Comparison of ENCODE assay signal across 14 cellular contexts in genomic region chr7:118053353-118053752, GRCh38.
DNase-seq lines count a peak whose midpoint lies in the region; ATAC-seq and TF ChIP-seq lines count a peak whose summit lies in the region.
"Had no signal": no experiment of that assay in that cellular context is flagged by ENCODE, and none has a peak within 500 bp of the region (broad histone marks: within the 10 kb centered on the region; RNA-seq: fewer than 3 reads in every experiment).

No MANE protein-coding gene starts in this region.

- POLR2A ChIA-PET in PC-3 (lab: Charles Lee; ENCODE audit: unreplicated experiment) (no interaction called here), T-cell (lab: Charles Lee) (no interaction called here)

- TF ChIP-seq CTCF in Calu3 (IDR thresholded peaks at IDR 0.05; ENCODE audit: unreplicated experiment) (no peak), PC-3 (conservative IDR thresholded peaks at IDR 0.05; ENCODE audit: low read depth, low read length) (no peak)

- peak; percentile 15 for DNase-seq in Calu3
- peak; percentile 33 for DNase-seq in NCI-H1092 treated with DMSO at 0.1 percent for 48 hours (lab: John Stamatoyannopoulos, UW)
- peak; percentile 11 for DNase-seq in PC-3
- peak; percentile 33 for DNase-seq in mucosa of gallbladder (ENCODE audit: low spot score)
- DNase-seq in T-cell, result no peak
- DNase-seq: CD8-positive, alpha-beta memory T cell; NCI-H187 treated with DMSO at 0.1 percent for 48 hours; NCI-H526 treated with DMSO at 0.1 percent for 48 hours; SHP77; T-helper 2 cell had no signal

- no peak overlapping the region for H3K27ac Mint-ChIP-seq in Calu3 (ENCODE audit: unreplicated experiment)
- no peak overlapping the region for H3K27ac Mint-ChIP-seq in T-cell
- H3K27ac Mint-ChIP-seq: CD8-positive, alpha-beta memory T cell had no signal

- H3K9me3 ChIP-seq in PC-3 (ENCODE audit: low read length), result no peaks in the 10 kb centered on the region
- H3K9me3 ChIP-seq: HAP-1 had no signal

- H3K9me2 ChIP-seq in PC-3 (replicated peaks; ENCODE audit: low read length), result no peaks in the 10 kb centered on the region

- no peak overlapping the region for H3K4me3 ChIP-seq in PC-3 (ENCODE audit: low read length)
- H3K4me3 ChIP-seq: HAP-1 had no signal

- H3K4me1 ChIP-seq in PC-3 (ENCODE audit: insufficient read depth, low read length), result no peaks in the 10 kb centered on the region
- H3K4me1 ChIP-seq: HAP-1 had no signal

- CTCF ChIA-PET in Calu3 (lab: Charles Lee), result no interaction called here
- CTCF ChIA-PET in PC-3 (lab: Charles Lee), result no interaction called here
- CTCF ChIA-PET in T-cell (lab: Charles Lee), result no interaction called here

- TF ChIP-seq POLR2A in GM18505 (IDR thresholded peaks at IDR 0.05; ENCODE audit: borderline replicate concordance, extremely low read depth, insufficient read depth, insufficient read length), result no peak

- H3K4me3 Mint-ChIP-seq in Calu3 (ENCODE audit: low read depth, unreplicated experiment) (no peak overlapping the region), T-cell (no peak overlapping the region)
- H3K4me3 Mint-ChIP-seq: CD8-positive, alpha-beta memory T cell had no signal

- H3K27me3 ChIP-seq in PC-3 (ENCODE audit: low read length), result no peaks in the 10 kb centered on the region

- ATAC-seq in PC-3, result no peak
- ATAC-seq in GM21825 (IDR thresholded peaks at IDR 0.05; ENCODE audit: unreplicated experiment), result no peak
- ATAC-seq in GM18505 (IDR thresholded peaks at IDR 0.05; ENCODE audit: unreplicated experiment), result no peak
- no peak for ATAC-seq in T-cell (replicated peaks in 1 of 4)
- ATAC-seq: Panc1 had no signal

- no peaks in the 10 kb centered on the region for H3K4me1 Mint-ChIP-seq in Calu3 (ENCODE audit: low read depth, unreplicated experiment)
- no peaks in the 10 kb centered on the region for H3K4me1 Mint-ChIP-seq in T-cell
- H3K4me1 Mint-ChIP-seq: CD8-positive, alpha-beta memory T cell had no signal

- no peaks in the 10 kb centered on the region for H3K27me3 Mint-ChIP-seq in Calu3 (ENCODE audit: unreplicated experiment)
- H3K27me3 Mint-ChIP-seq in T-cell, result no peaks in the 10 kb centered on the region

- H3K27ac ChIP-seq in PC-3 (ENCODE audit: low read length), result no peak overlapping the region

- H3K79me2 ChIP-seq in PC-3 (ENCODE audit: low read length), result no peaks in the 10 kb centered on the region

- intact Hi-C loops in Calu3 (cut with micrococcal nuclease; ENCODE audit: unreplicated experiment) (no loop called here), PC-3 (cut with micrococcal nuclease) (no loop called here)

- H3K9me3 Mint-ChIP-seq in Calu3 (ENCODE audit: low read depth, unreplicated experiment) (no peaks in the 10 kb centered on the region), T-cell (no peaks in the 10 kb centered on the region)

- H3K9ac ChIP-seq in PC-3 (ENCODE audit: low read length), result no peak overlapping the region

- no TSS peak for BruUV-seq in Calu3 (replicated peaks; lab: Mats Ljungman, UMichigan)
- BruUV-seq in PC-3 (replicated peaks; lab: Mats Ljungman, UMichigan), result no TSS peak

- H4K20me1 ChIP-seq in PC-3 (ENCODE audit: low read length), result no peaks in the 10 kb centered on the region

- no peak overlapping the region for H2AFZ ChIP-seq in PC-3 (ENCODE audit: low read length)

- H3K36me3 ChIP-seq in PC-3 (ENCODE audit: low read depth, low read length), result no peaks in the 10 kb centered on the region
- H3K36me3 ChIP-seq: HAP-1 had no signal

- H3K36me3 Mint-ChIP-seq in Calu3 (ENCODE audit: insufficient read depth, unreplicated experiment), result no peaks in the 10 kb centered on the region
- no peaks in the 10 kb centered on the region for H3K36me3 Mint-ChIP-seq in T-cell
- H3K36me3 Mint-ChIP-seq: CD8-positive, alpha-beta memory T cell had no signal

- no peaks in the 10 kb centered on the region for H3F3A ChIP-seq in PC-3 (ENCODE audit: low read length, unreplicated experiment)

- H3K4me2 ChIP-seq in PC-3 (ENCODE audit: low read length), result no peak overlapping the region

Comparison
In these comparisons a context has a peak if more than half of its experiments do, and no peak if none do; other contexts are left out.
1. DNase-seq: peak in Calu3 (single experiment), NCI-H1092 treated with DMSO at 0.1 percent for 48 hours (single experiment), PC-3 (single experiment) and mucosa of gallbladder (single experiment); none in T-cell (0 of 34).